27 cellular contexts compared by ENCODE assay signal in genomic region chr3:42898896-42899675, GRCh38. TPM values are rescaled to one million over a fixed set of nuclear protein-coding genes. Genes with fewer than 3 reads are reported as not detected.
A peak's percentile ranks its signal among the peaks of the same experiment; 100 is the strongest.
DNase-seq lines count a peak whose midpoint lies in the region; ATAC-seq and TF ChIP-seq lines count a peak whose summit lies in the region.
"Had no signal": no experiment of that assay in that cellular context is flagged by ENCODE, and none has a peak within 500 bp of the region (broad histone marks: within the 10 kb centered on the region; RNA-seq: fewer than 3 reads in every experiment).

No MANE protein-coding gene starts in this region.

- peak; percentile 11 for DNase-seq in AG10803 (ENCODE audit: low read depth)
- DNase-seq in HEK293T (ENCODE audit: extremely low spot score), result no peak
- peak; percentile 16 for DNase-seq in RPMI7951 (ENCODE audit: low read depth)
- peak; percentile 42 for DNase-seq in fibroblast of mammary gland (ENCODE audit: low read depth)
- no peak for DNase-seq in kidney glomerular epithelial cell (lab: John Stamatoyannopoulos, UW)
- no peak for DNase-seq in NCI-H2081 treated with DMSO at 0.1 percent for 48 hours (lab: John Stamatoyannopoulos, UW)
- DNase-seq in NCI-H748 treated with DMSO at 0.1 percent for 48 hours (lab: John Stamatoyannopoulos, UW), result no peak
- DNase-seq: activated CD4-positive, alpha-beta T cell treated with anti-CD3 and anti-CD28 coated beads, Interleukin-2, amount 50 U/mL, for 1 hour; aorta; CD4-positive, CD25-positive, alpha-beta regulatory T cell; DMS153; mesenchymal stem cell; naive B cell; NCI-H226; SK-N-SH; stimulated activated CD4-positive, alpha-beta T cell treated with anti-CD3 and anti-CD28 coated beads, Interleukin-2, amount 100 ng/mL, for 48 hours; stimulated activated naive B cell treated with anti-CD40 and anti-IgM and Interleukin-4, amounts not matched to agents 10 μg/mL and 1 μg/mL and 100 μg/mL, for 72 hours; T-helper 2 cell; testis had no signal

- no peak for ATAC-seq in HG02852 (IDR thresholded peaks at IDR 0.05; ENCODE audit: unreplicated experiment)
- ATAC-seq: activated naive CD4-positive, alpha-beta T cell treated with anti-CD3 and anti-CD28 coated beads, Interleukin-2, amount 50 U/mL, for 72 hours; stimulated activated naive B cell treated with anti-CD40 and anti-IgM and Interleukin-4, amounts not matched to agents 10 μg/mL and 1 μg/mL and 100 μg/mL, for 72 hours had no signal

- 0 out of 2 replicates have a peak, but pooled peaks have one; percentile 3 for TF ChIP-seq CTCF in AG10803 (conservative IDR thresholded peaks at IDR 0.05; ENCODE audit: low read length)
- peak; percentile 9 for TF ChIP-seq CTCF in fibroblast of mammary gland (conservative IDR thresholded peaks at IDR 0.05; ENCODE audit: control insufficient read depth, insufficient read depth, low read depth, low read length)

- CTCF ChIA-PET in HEK293T (lab: Yijun Ruan, JAX), result no interaction called here

- POLR2A ChIA-PET in HEK293T (lab: Yijun Ruan, JAX), result no interaction called here

- H3K4me3 ChIP-seq in AG10803 (ENCODE audit: low read length) (no peak overlapping the region), fibroblast of mammary gland (ENCODE audit: control insufficient read depth, low read depth, low read length) (no peak overlapping the region)
- H3K4me3 ChIP-seq: smooth muscle cell, testis had no signal

TF ChIP-seq in HEK293T, 16 proteins besides CTCF, POLR2A, EP300 and RAD21:
- no peak for TF ChIP-seq HDGF (IDR thresholded peaks at IDR 0.05; ENCODE audit: borderline replicate concordance)
- TF ChIP-seq, protein P1, sequence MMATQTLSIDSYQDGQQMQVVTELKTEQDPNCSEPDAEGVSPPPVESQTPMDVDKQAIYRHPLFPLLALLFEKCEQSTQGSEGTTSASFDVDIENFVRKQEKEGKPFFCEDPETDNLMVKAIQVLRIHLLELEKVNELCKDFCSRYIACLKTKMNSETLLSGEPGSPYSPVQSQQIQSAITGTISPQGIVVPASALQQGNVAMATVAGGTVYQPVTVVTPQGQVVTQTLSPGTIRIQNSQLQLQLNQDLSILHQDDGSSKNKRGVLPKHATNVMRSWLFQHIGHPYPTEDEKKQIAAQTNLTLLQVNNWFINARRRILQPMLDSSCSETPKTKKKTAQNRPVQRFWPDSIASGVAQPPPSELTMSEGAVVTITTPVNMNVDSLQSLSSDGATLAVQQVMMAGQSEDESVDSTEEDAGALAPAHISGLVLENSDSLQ (IDR thresholded peaks at IDR 0.05), result 0 out of 2 replicates have a peak, but pooled peaks have one; percentile 18

RNA-seq across cellular contexts. Expression of gene ZNF662, which starts 6.9 kb away (rescaled TPM):
- total RNA-seq in RPMI7951 (2014; rRNA removed; shearing (Covaris generic)), result 0.29 and 0.72 TPM in 2 replicates
- total RNA-seq: MCF 10A had no signal

RNA-seq across cellular contexts. Expression of gene CYP8B1, which starts 23.4 kb away (rescaled TPM):
- not detected in 2 replicates for total RNA-seq in RPMI7951 (2014; rRNA removed; shearing (Covaris generic))
- total RNA-seq: activated naive CD4-positive, alpha-beta T cell treated with anti-CD3 and anti-CD28 coated beads, Interleukin-2, amount 50 U/mL, for 72 hours; activated T-helper 1 cell treated with anti-CD3 and anti-CD28 coated beads, Interleukin-12 subunit alpha, Interleukin-12 subunit beta, Interleukin-2, Interleukin-4 antibody, amounts not matched to agents 30 ng/mL and 10 ng/mL and 1 ng/mL, durations not matched to agents 14 hours and 24 hours and 36 hours; aorta; CD4-positive, CD25-positive, alpha-beta regulatory T cell; dermis microvascular lymphatic vessel endothelial cell; endothelial cell of umbilical vein; glomerular endothelial cell; MCF 10A; smooth muscle cell; testis had no signal

Comparison
In these comparisons a context has a peak if more than half of its experiments do, and no peak if none do; other contexts are left out.
1. DNase-seq: peak in AG10803 (single experiment), RPMI7951 (single experiment) and fibroblast of mammary gland (single experiment); none in HEK293T (single experiment), kidney glomerular epithelial cell (single experiment), NCI-H2081 treated with DMSO at 0.1 percent for 48 hours (single experiment) and NCI-H748 treated with DMSO at 0.1 percent for 48 hours (single experiment).